In genomic region chr11:119125849-119126248, GRCh38 we compare ENCODE assay signal across 31 cellular contexts. TPM values are rescaled to one million over a fixed set of nuclear protein-coding genes. Genes with fewer than 3 reads are reported as not detected.
"Had no signal": no experiment of that assay in that cellular context is flagged by ENCODE, and none has a peak within 500 bp of the region (broad histone marks: within the 10 kb centered on the region; RNA-seq: fewer than 3 reads in every experiment).

No MANE protein-coding gene starts in this region.

- H3K4me3 ChIP-seq: breast epithelium, MG63, SJSA1 had no signal

- H3K27ac ChIP-seq: breast epithelium, KMS-11, SJSA1 had no signal

- H3K4me3 Mint-ChIP-seq: activated B cell treated with CpG ODN at 0.5 μM for 24 hours; activated CD4-positive, alpha-beta memory T cell treated with anti-CD3 and anti-CD28 coated beads, Interleukin-2, amount 10 ng/mL, durations not matched to agents 7 days and 5 days; activated naive CD4-positive, alpha-beta T cell treated with anti-CD3 and anti-CD28 coated beads, Interleukin-2, amount 50 U/mL, for 24 hours; activated T-helper 1 cell treated with anti-CD3 and anti-CD28 coated beads, Interleukin-12 subunit alpha, Interleukin-12 subunit beta, Interleukin-2, Interleukin-4 antibody, amounts not matched to agents 30 ng/mL and 10 ng/mL and 1 ng/mL, durations not matched to agents 14 hours and 24 hours and 36 hours; IgD-negative memory B cell had no signal

- H3K9me3 ChIP-seq: breast epithelium, MG63, SJSA1 had no signal

- H3K27ac Mint-ChIP-seq: activated B cell treated with CpG ODN at 0.5 μM for 24 hours; activated CD4-positive, alpha-beta memory T cell treated with anti-CD3 and anti-CD28 coated beads, Interleukin-2, amount 10 ng/mL, durations not matched to agents 7 days and 5 days; activated T-helper 1 cell treated with anti-CD3 and anti-CD28 coated beads, Interleukin-12 subunit alpha, Interleukin-12 subunit beta, Interleukin-2, Interleukin-4 antibody, amounts not matched to agents 30 ng/mL and 10 ng/mL and 1 ng/mL, durations not matched to agents 14 hours and 24 hours and 36 hours had no signal

- H3K27me3 ChIP-seq: breast epithelium, MG63, SJSA1 had no signal

- H3K36me3 ChIP-seq: breast epithelium, SJSA1 had no signal

- ATAC-seq: Panc1, SK-N-SH treated with all-trans-retinoic acid at 6 μM for 48 hours had no signal

- H3K9me3 Mint-ChIP-seq: activated B cell treated with CpG ODN at 0.5 μM for 24 hours; activated CD4-positive, alpha-beta memory T cell treated with anti-CD3 and anti-CD28 coated beads, Interleukin-2, amount 10 ng/mL, durations not matched to agents 7 days and 5 days; activated naive CD4-positive, alpha-beta T cell treated with anti-CD3 and anti-CD28 coated beads, Interleukin-2, amount 50 U/mL, for 24 hours; activated T-helper 1 cell treated with anti-CD3 and anti-CD28 coated beads, Interleukin-12 subunit alpha, Interleukin-12 subunit beta, Interleukin-2, Interleukin-4 antibody, amounts not matched to agents 30 ng/mL and 10 ng/mL and 1 ng/mL, durations not matched to agents 14 hours and 24 hours and 36 hours; IgD-negative memory B cell had no signal

- H3K27me3 Mint-ChIP-seq: activated B cell treated with CpG ODN at 0.5 μM for 24 hours; activated CD4-positive, alpha-beta memory T cell treated with anti-CD3 and anti-CD28 coated beads, Interleukin-2, amount 10 ng/mL, durations not matched to agents 7 days and 5 days; activated naive CD4-positive, alpha-beta T cell treated with anti-CD3 and anti-CD28 coated beads, Interleukin-2, amount 50 U/mL, for 24 hours; IgD-negative memory B cell had no signal

- DNase-seq: activated B cell treated with CpG ODN at 0.5 μM for 24 hours; activated CD4-positive, alpha-beta memory T cell treated with anti-CD3 and anti-CD28 coated beads, Interleukin-2, amount 10 ng/mL, durations not matched to agents 7 days and 5 days; activated CD4-positive, alpha-beta T cell treated with anti-CD3 and anti-CD28 coated beads for 1 hour; activated CD4-positive, alpha-beta T cell treated with anti-CD3 and anti-CD28 coated beads, Interleukin-2, amount 50 U/mL, for 1 hour; activated CD8-positive, alpha-beta memory T cell treated with anti-CD3 and anti-CD28 coated beads, Interleukin-2, amount 50 U/mL, for 4 hours; activated effector memory CD4-positive, alpha-beta T cell treated with Interleukin-2 at 50 U/mL for 16 hours; activated naive CD4-positive, alpha-beta T cell; aorta; caudate nucleus; MG63; MV-4-11; NCI-H1105; NCI-H1436; NCI-H1694 treated with DMSO at 0.1 percent for 48 hours; NCI-H2029 treated with DMSO at 0.1 percent for 48 hours; NCI-H345; NCI-H510A; NCI-H526 treated with DMSO at 0.1 percent for 48 hours; NCI-H82; SHP77; SW 1271 had no signal

RNA-seq across cellular contexts. Expression of gene ABCG4, which starts 23.0 kb away (rescaled TPM):
- total RNA-seq: activated B cell treated with CpG ODN at 0.5 μM for 24 hours; activated CD4-positive, alpha-beta memory T cell treated with anti-CD3 and anti-CD28 coated beads, Interleukin-2, amount 10 ng/mL, durations not matched to agents 7 days and 5 days; activated T-helper 1 cell treated with anti-CD3 and anti-CD28 coated beads, Interleukin-12 subunit alpha, Interleukin-12 subunit beta, Interleukin-2, Interleukin-4 antibody, amounts not matched to agents 30 ng/mL and 10 ng/mL and 1 ng/mL, durations not matched to agents 14 hours and 24 hours and 36 hours; OCI-LY7; T-helper 1 cell treated with Interleukin-12 subunit alpha and Interleukin-12 subunit beta and Interleukin-4 antibody, amounts not matched to agents 30 ng/mL and 1 ng/mL, for 36 hours had no signal
